24 cellular contexts compared by ENCODE assay signal in genomic region chr16:23781176-23781575, GRCh38. TPM values are rescaled to one million over a fixed set of nuclear protein-coding genes. Genes with fewer than 3 reads are reported as not detected.
DNase-seq lines count a peak whose midpoint lies in the region; ATAC-seq and TF ChIP-seq lines count a peak whose summit lies in the region.
"Had no signal": no experiment of that assay in that cellular context is flagged by ENCODE, and none has a peak within 500 bp of the region (broad histone marks: within the 10 kb centered on the region; RNA-seq: fewer than 3 reads in every experiment).

No MANE protein-coding gene starts in this region.

- WGBS in transverse colon (ENCODE audit: low coverage in 1 of 2), 2 donors, result 50 to 80% methylated on average over 1 of the region's 1 CpG

- peaks cover 0 to 15% (median 6%) of the 10 kb centered on the region in 4 donors for H3K4me1 ChIP-seq in transverse colon
- H3K4me1 ChIP-seq: SJSA1 had no signal

- TF ChIP-seq CTCF in transverse colon (IDR thresholded peaks at IDR 0.05), result no peak

- TF ChIP-seq EP300 in transverse colon (IDR thresholded peaks at IDR 0.05; ENCODE audit: low read depth), result no peak

- DNase-seq in DMS153 treated with DMSO at 0.1 percent for 48 hours (lab: John Stamatoyannopoulos, UW; ENCODE audit: unreplicated experiment) (peak; percentile 6), DMS153 (lab: John Stamatoyannopoulos, UW) (no peak), NCI-H748 (lab: John Stamatoyannopoulos, UW; ENCODE audit: unreplicated experiment) (peak; percentile 53), globus pallidus (ENCODE audit: low spot score) (peak; percentile 22), transverse colon (no peak)
- no peak for DNase-seq in activated CD4-positive, alpha-beta T cell treated with anti-CD3 and anti-CD28 coated beads for 4 hours
- DNase-seq: Calu3; CD8-positive, alpha-beta memory T cell; H7; KG1; MG63; NCI-H1417; NCI-H1694 treated with DMSO at 0.1 percent for 48 hours; NCI-H2081; NCI-H2171 treated with DMSO at 0.1 percent for 48 hours; NCI-H446; NCI-H524 treated with DMSO at 0.1 percent for 48 hours; Right ventricle myocardium superior; RPMI8226 had no signal

- no peak for ATAC-seq in GM21737 (IDR thresholded peaks at IDR 0.05; ENCODE audit: unreplicated experiment)

- intact Hi-C loops in transverse colon (cut with DNase I; ENCODE audit: low total_unique reads), result no loop called here

- H3K36me3 ChIP-seq in transverse colon, result no peaks in the 10 kb centered on the region
- H3K36me3 ChIP-seq: MG63, SJSA1 had no signal

- H3K4me3 ChIP-seq in transverse colon, result no peak overlapping the region
- H3K4me3 ChIP-seq: MG63, SJSA1 had no signal

- no peak for TF ChIP-seq POLR2A in transverse colon (IDR thresholded peaks at IDR 0.05)

- H3K27ac ChIP-seq in transverse colon, result peak overlapping the region; percentile 25 to 73 (median 62)
- H3K27ac ChIP-seq: 22Rv1, C4-2B, SJSA1 had no signal

- in situ Hi-C loops in transverse colon (cut with MboI; ENCODE audit: low pct_ligation_motif_present in 1 of 4, low pct_unique_long_range_greater_than_20kb in 1 of 4, low sequenced_read_pairs in 3 of 4), result no loop called here

- no peaks in the 10 kb centered on the region for H3K27me3 ChIP-seq in transverse colon
- H3K27me3 ChIP-seq: SJSA1 had no signal

- no peaks in the 10 kb centered on the region for H3K9me3 ChIP-seq in transverse colon
- H3K9me3 ChIP-seq: MG63, SJSA1 had no signal

RNA-seq across cellular contexts. Expression of gene CHP2, which starts 26.4 kb away (rescaled TPM):
- total RNA-seq in transverse colon, result 100 to 1,000 TPM in 2 of 4 donors, 10 to 100 TPM in 2; 90.9 to 264 (median 122) TPM
- total RNA-seq: B cell; Calu3; CD8-positive, alpha-beta memory T cell; Right ventricle myocardium superior; SJSA1 had no signal

RNA-seq across cellular contexts. Expression of gene PRKCB, which starts 54.6 kb away (rescaled TPM):
- 10 to 100 TPM in 2 of 4 donors, 1 to 10 TPM in 2; 9.0 to 28.3 (median 15.2) TPM for total RNA-seq in transverse colon
- total RNA-seq: Calu3 had no signal

Comparison
In these comparisons a context has a peak if more than half of its experiments do, and no peak if none do; other contexts are left out.
1. DNase-seq: peak in DMS153 treated with DMSO at 0.1 percent for 48 hours (single experiment), NCI-H748 (single experiment) and globus pallidus (single experiment); none in DMS153 (single experiment), transverse colon (single experiment) and activated CD4-positive, alpha-beta T cell treated with anti-CD3 and anti-CD28 coated beads for 4 hours (0 of 2).